19 cellular contexts compared by ENCODE assay signal in genomic region chr1:69230223-69230622, GRCh38.
DNase-seq lines count a peak whose midpoint lies in the region; ATAC-seq and TF ChIP-seq lines count a peak whose summit lies in the region.
"Had no signal": no experiment of that assay in that cellular context is flagged by ENCODE, and none has a peak within 500 bp of the region (broad histone marks: within the 10 kb centered on the region; RNA-seq: fewer than 3 reads in every experiment).

No MANE protein-coding gene starts in this region.

- no peak overlapping the region for H3K9ac ChIP-seq in mesendoderm (ENCODE audit: low read length)
- H3K9ac ChIP-seq in neuronal stem cell (ENCODE audit: low read depth, low read length, poor library complexity): no peak overlapping the region
- H3K9ac ChIP-seq: BLaER1, GM23248 had no signal

- no peaks in the 10 kb centered on the region for H3K9me2 ChIP-seq in GM23338 (ENCODE audit: insufficient read depth)

- H3K36me3 ChIP-seq in GM23338 (ENCODE audit: insufficient read depth) (no peaks in the 10 kb centered on the region), mesendoderm (ENCODE audit: control insufficient read depth, insufficient read depth, low read length) (no peaks in the 10 kb centered on the region), neuronal stem cell (replicated peaks in 1 of 2; ENCODE audit: control insufficient read depth in 2 of 2, insufficient read depth in 2 of 2, low read length in 2 of 2) (no peaks in the 10 kb centered on the region), heart left ventricle (no peaks in the 10 kb centered on the region)
- H3K36me3 ChIP-seq: BLaER1 had no signal

- no peaks in the 10 kb centered on the region for H3K36me3 Mint-ChIP-seq in GM23338 (ENCODE audit: low read depth)
- H3K36me3 Mint-ChIP-seq: CD14-positive monocyte; CD4-positive, alpha-beta memory T cell had no signal

- H2BK15ac ChIP-seq in mesendoderm (replicated peaks; ENCODE audit: low read depth) (no peak overlapping the region), neuronal stem cell (ENCODE audit: low read length) (no peak overlapping the region)

- H3K79me1 ChIP-seq in mesendoderm (ENCODE audit: low read length) (no peaks in the 10 kb centered on the region), neuronal stem cell (ENCODE audit: low read depth, low read length) (no peaks in the 10 kb centered on the region)

- H2BK120ac ChIP-seq in mesendoderm (ENCODE audit: low read depth, low read length): peak overlapping the region; percentile 73
- H2BK120ac ChIP-seq in neuronal stem cell (ENCODE audit: low read depth, low read length): no peak overlapping the region

- ATAC-seq in GM23338 (no peak), heart left ventricle (no peak)
- ATAC-seq: A549 had no signal

- no peak overlapping the region for H4K5ac ChIP-seq in mesendoderm (ENCODE audit: low read length)

- H3K79me2 ChIP-seq in GM23338 (replicated peaks; ENCODE audit: insufficient read depth) (no peaks in the 10 kb centered on the region), mesendoderm (ENCODE audit: control insufficient read depth, insufficient read depth, low read length) (no peaks in the 10 kb centered on the region)

- H2AFZ ChIP-seq in GM23338 (peak overlapping the region; percentile 70; the same call in 1 of the 2 replicates), neuronal stem cell (ENCODE audit: low read length) (peak overlapping the region; percentile 42)
- H2AFZ ChIP-seq: GM23248 had no signal

- no peaks in the 10 kb centered on the region for H3K9me3 Mint-ChIP-seq in GM23338

- no peak overlapping the region for H3K27ac ChIP-seq in GM23338 (ENCODE audit: low read depth)
- no peak overlapping the region for H3K27ac ChIP-seq in mesendoderm (ENCODE audit: low read depth, low read length)
- no peak overlapping the region for H3K27ac ChIP-seq in neuronal stem cell (replicated peaks; ENCODE audit: low read length)
- no peak overlapping the region for H3K27ac ChIP-seq in heart left ventricle
- H3K27ac ChIP-seq: 22Rv1, A549, BLaER1, GM23248, HL-60 had no signal

- no peaks in the 10 kb centered on the region for H3F3A ChIP-seq in GM23338 (replicated peaks; ENCODE audit: low read depth)

- no peak overlapping the region for H3K14ac ChIP-seq in neuronal stem cell (ENCODE audit: low read length)

- H2BK5ac ChIP-seq in mesendoderm (ENCODE audit: low read length): no peak overlapping the region
- no peak overlapping the region for H2BK5ac ChIP-seq in neuronal stem cell (ENCODE audit: low read length)

- H3K27me3 ChIP-seq in GM23338 (ENCODE audit: insufficient read depth) (no peaks in the 10 kb centered on the region), mesendoderm (ENCODE audit: insufficient read depth, low read length, poor library complexity) (no peaks in the 10 kb centered on the region), neuronal stem cell (ENCODE audit: control insufficient read depth in 3 of 3, insufficient read depth in 3 of 3, low read depth in 1 of 3, low read length in 3 of 3) (no peaks in the 10 kb centered on the region), heart left ventricle (no peaks in the 10 kb centered on the region)
- H3K27me3 ChIP-seq: BLaER1 had no signal

- no peak overlapping the region for H4K8ac ChIP-seq in mesendoderm (ENCODE audit: low read depth, low read length)
- H4K8ac ChIP-seq in neuronal stem cell (ENCODE audit: low read depth, low read length): no peak overlapping the region

- H3K4me1 Mint-ChIP-seq in GM23338: peaks cover 21% of the 10 kb centered on the region
- H3K4me1 Mint-ChIP-seq: CD14-positive monocyte; CD4-positive, alpha-beta memory T cell had no signal

- H3K27me3 Mint-ChIP-seq in GM23338 (ENCODE audit: insufficient read depth, low read depth, poor library complexity): no peaks in the 10 kb centered on the region
- H3K27me3 Mint-ChIP-seq: CD4-positive, alpha-beta memory T cell had no signal

- H3K18ac ChIP-seq in mesendoderm (ENCODE audit: low read length): no peak overlapping the region
- no peak overlapping the region for H3K18ac ChIP-seq in neuronal stem cell (ENCODE audit: low read length)

- no peak overlapping the region for H3K27ac Mint-ChIP-seq in GM23338
- H3K27ac Mint-ChIP-seq: CD14-positive monocyte; CD4-positive, alpha-beta memory T cell had no signal

- intact Hi-C loops in heart left ventricle (cut with DNase I): no loop called here

- H4K20me1 ChIP-seq in GM23338 (replicated peaks; ENCODE audit: insufficient read depth): no peaks in the 10 kb centered on the region
- H4K20me1 ChIP-seq: BLaER1 had no signal

- H3K4me1 ChIP-seq in GM23338 (ENCODE audit: insufficient read depth) (peaks cover 18% of the 10 kb centered on the region), mesendoderm (ENCODE audit: control insufficient read depth, low read depth, low read length) (peaks cover 2% of the 10 kb centered on the region), neuronal stem cell (ENCODE audit: control insufficient read depth in 2 of 2, insufficient read depth in 1 of 2, low read depth in 1 of 2, low read length in 2 of 2) (peaks cover 0 to 2% of the 10 kb centered on the region in 2 donors), heart left ventricle (no peaks in the 10 kb centered on the region)
- H3K4me1 ChIP-seq: A549, BLaER1 had no signal

- no peak overlapping the region for H3K56ac ChIP-seq in mesendoderm (ENCODE audit: low read length)

- H4K91ac ChIP-seq in neuronal stem cell (ENCODE audit: low read depth, low read length, poor library complexity): no peak overlapping the region

- H2AK5ac ChIP-seq in mesendoderm (ENCODE audit: low read length) (no peak overlapping the region), neuronal stem cell (ENCODE audit: low read depth, low read length) (no peak overlapping the region)

- no peak overlapping the region for H3K4me3 Mint-ChIP-seq in GM23338
- H3K4me3 Mint-ChIP-seq: CD14-positive monocyte; CD4-positive, alpha-beta memory T cell had no signal

- TF ChIP-seq POLR2A in heart left ventricle (IDR thresholded peaks at IDR 0.05): no peak

- H3K4me2 ChIP-seq in GM23338 (no peak overlapping the region), mesendoderm (ENCODE audit: low read length) (no peak overlapping the region), neuronal stem cell (ENCODE audit: insufficient read depth, low read length, poor library complexity, severe bottlenecking) (no peak overlapping the region)
- H3K4me2 ChIP-seq: A549, BLaER1 had no signal

- no peaks in the 10 kb centered on the region for H3K9me3 ChIP-seq in neuronal stem cell (replicated peaks in 1 of 2; ENCODE audit: control insufficient read depth in 2 of 2, insufficient read depth in 1 of 2, low read depth in 1 of 2, low read length in 2 of 2)
- H3K9me3 ChIP-seq in heart left ventricle: no peaks in the 10 kb centered on the region
- H3K9me3 ChIP-seq: A549, BLaER1 had no signal

- H3K4me3 ChIP-seq in GM23338: no peak overlapping the region
- no peak overlapping the region for H3K4me3 ChIP-seq in fibroblast of mammary gland (ENCODE audit: control insufficient read depth, low read depth, low read length)
- no peak overlapping the region for H3K4me3 ChIP-seq in mesendoderm (ENCODE audit: low read length)
- H3K4me3 ChIP-seq in neuronal stem cell (ENCODE audit: low read length in 2 of 2): no peak overlapping the region
- no peak overlapping the region for H3K4me3 ChIP-seq in heart left ventricle
- H3K4me3 ChIP-seq: A549, BLaER1, GM23248 had no signal

- TF ChIP-seq CTCF in GM23338 (conservative IDR thresholded peaks at IDR 0.05; ENCODE audit: low read depth in 2 of 2) (no peak), fibroblast of mammary gland (conservative IDR thresholded peaks at IDR 0.05; ENCODE audit: control insufficient read depth, insufficient read depth, low read depth, low read length) (no peak), heart left ventricle (IDR thresholded peaks at IDR 0.05) (no peak)

- H3K23ac ChIP-seq in mesendoderm (ENCODE audit: low read length) (no peak overlapping the region), neuronal stem cell (ENCODE audit: low read depth, low read length, poor library complexity) (no peak overlapping the region)

- H3K4ac ChIP-seq in mesendoderm (ENCODE audit: low read depth, low read length): no peak overlapping the region
- no peak overlapping the region for H3K4ac ChIP-seq in neuronal stem cell (ENCODE audit: low read length)

- no peak overlapping the region for H2BK12ac ChIP-seq in neuronal stem cell (ENCODE audit: low read length)

- DNase-seq in GM23338 (ENCODE audit: low spot score): no peak
- peak; percentile 4 for DNase-seq in fibroblast of mammary gland (ENCODE audit: low read depth)
- DNase-seq in mesendoderm: no peak
- no peak for DNase-seq in neuronal stem cell (ENCODE audit: low spot score)
- DNase-seq in heart left ventricle: no peak
- no peak for DNase-seq in NCI-H2081 treated with DMSO at 0.1 percent for 48 hours (lab: John Stamatoyannopoulos, UW)
- no peak for DNase-seq in epidermal melanocyte (ENCODE audit: insufficient read length, low spot score)
- DNase-seq in stimulated activated CD4-positive, alpha-beta T cell treated with anti-CD3 and anti-CD28 coated beads, Interleukin-4, amount 100 ng/mL, for 24 hours: no peak
- DNase-seq: CD4-positive, alpha-beta memory T cell; DMS153; DMS79; GDM1; GM23248; HCEC 1CT had no signal

TF ChIP-seq in GM23338, 12 proteins besides CTCF, POLR2A, EP300 and RAD21 (continues in another document):
- no peak for TF ChIP-seq STAT1 (IDR thresholded peaks at IDR 0.05; ENCODE audit: unreplicated experiment)
- no peak for TF ChIP-seq EZH2phosphoT487 (IDR thresholded peaks at IDR 0.05; ENCODE audit: unreplicated experiment)
- TF ChIP-seq, protein P1, sequence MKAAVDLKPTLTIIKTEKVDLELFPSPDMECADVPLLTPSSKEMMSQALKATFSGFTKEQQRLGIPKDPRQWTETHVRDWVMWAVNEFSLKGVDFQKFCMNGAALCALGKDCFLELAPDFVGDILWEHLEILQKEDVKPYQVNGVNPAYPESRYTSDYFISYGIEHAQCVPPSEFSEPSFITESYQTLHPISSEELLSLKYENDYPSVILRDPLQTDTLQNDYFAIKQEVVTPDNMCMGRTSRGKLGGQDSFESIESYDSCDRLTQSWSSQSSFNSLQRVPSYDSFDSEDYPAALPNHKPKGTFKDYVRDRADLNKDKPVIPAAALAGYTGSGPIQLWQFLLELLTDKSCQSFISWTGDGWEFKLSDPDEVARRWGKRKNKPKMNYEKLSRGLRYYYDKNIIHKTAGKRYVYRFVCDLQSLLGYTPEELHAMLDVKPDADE (IDR thresholded peaks at IDR 0.05): no peak
- no peak for TF ChIP-seq EZH2 (IDR thresholded peaks at IDR 0.05; ENCODE audit: low read depth, unreplicated experiment)
- TF ChIP-seq CREB1 (CRISPR knock-in tag; IDR thresholded peaks at IDR 0.05; ENCODE audit: low read depth): no peak
- no peak for TF ChIP-seq ZNF331 (CRISPR knock-in tag; IDR thresholded peaks at IDR 0.05; ENCODE audit: low read depth)
- no peak for TF ChIP-seq ZNF114 (CRISPR knock-in tag; IDR thresholded peaks at IDR 0.05)
